Comparison of ENCODE assay signal across 1 cellular context in genomic region chr10:24723788-24724380, GRCh38.
TF ChIP-seq lines count a peak whose summit lies in the region.

Gene ARHGAP21, minus strand, starts transcription at chr10:24723887. Its CDS starts 1,988 bp downstream, at chr10:24721899.

TF ChIP-seq in K562, 482 proteins besides CTCF, POLR2A, EP300 and RAD21 (continued from another document and continues in another):
- TF ChIP-seq, protein P1, sequence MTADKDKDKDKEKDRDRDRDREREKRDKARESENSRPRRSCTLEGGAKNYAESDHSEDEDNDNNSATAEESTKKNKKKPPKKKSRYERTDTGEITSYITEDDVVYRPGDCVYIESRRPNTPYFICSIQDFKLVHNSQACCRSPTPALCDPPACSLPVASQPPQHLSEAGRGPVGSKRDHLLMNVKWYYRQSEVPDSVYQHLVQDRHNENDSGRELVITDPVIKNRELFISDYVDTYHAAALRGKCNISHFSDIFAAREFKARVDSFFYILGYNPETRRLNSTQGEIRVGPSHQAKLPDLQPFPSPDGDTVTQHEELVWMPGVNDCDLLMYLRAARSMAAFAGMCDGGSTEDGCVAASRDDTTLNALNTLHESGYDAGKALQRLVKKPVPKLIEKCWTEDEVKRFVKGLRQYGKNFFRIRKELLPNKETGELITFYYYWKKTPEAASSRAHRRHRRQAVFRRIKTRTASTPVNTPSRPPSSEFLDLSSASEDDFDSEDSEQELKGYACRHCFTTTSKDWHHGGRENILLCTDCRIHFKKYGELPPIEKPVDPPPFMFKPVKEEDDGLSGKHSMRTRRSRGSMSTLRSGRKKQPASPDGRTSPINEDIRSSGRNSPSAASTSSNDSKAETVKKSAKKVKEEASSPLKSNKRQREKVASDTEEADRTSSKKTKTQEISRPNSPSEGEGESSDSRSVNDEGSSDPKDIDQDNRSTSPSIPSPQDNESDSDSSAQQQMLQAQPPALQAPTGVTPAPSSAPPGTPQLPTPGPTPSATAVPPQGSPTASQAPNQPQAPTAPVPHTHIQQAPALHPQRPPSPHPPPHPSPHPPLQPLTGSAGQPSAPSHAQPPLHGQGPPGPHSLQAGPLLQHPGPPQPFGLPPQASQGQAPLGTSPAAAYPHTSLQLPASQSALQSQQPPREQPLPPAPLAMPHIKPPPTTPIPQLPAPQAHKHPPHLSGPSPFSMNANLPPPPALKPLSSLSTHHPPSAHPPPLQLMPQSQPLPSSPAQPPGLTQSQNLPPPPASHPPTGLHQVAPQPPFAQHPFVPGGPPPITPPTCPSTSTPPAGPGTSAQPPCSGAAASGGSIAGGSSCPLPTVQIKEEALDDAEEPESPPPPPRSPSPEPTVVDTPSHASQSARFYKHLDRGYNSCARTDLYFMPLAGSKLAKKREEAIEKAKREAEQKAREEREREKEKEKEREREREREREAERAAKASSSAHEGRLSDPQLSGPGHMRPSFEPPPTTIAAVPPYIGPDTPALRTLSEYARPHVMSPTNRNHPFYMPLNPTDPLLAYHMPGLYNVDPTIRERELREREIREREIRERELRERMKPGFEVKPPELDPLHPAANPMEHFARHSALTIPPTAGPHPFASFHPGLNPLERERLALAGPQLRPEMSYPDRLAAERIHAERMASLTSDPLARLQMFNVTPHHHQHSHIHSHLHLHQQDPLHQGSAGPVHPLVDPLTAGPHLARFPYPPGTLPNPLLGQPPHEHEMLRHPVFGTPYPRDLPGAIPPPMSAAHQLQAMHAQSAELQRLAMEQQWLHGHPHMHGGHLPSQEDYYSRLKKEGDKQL (CRISPR knock-in tag; IDR thresholded peaks at IDR 0.05; ENCODE audit: borderline replicate concordance): no peak
- TF ChIP-seq ZEB2 (IDR thresholded peaks at IDR 0.05) (no peak), ZNF644 (tag; IDR thresholded peaks at IDR 0.05; ENCODE audit: low read depth) (no peak), JUN (IDR thresholded peaks at IDR 0.05; ENCODE audit: borderline replicate concordance, low read depth, low read length) (no peak), JUN (CRISPR knock-in tag; IDR thresholded peaks at IDR 0.05; ENCODE audit: borderline replicate concordance) (no peak), SRF (CRISPR knock-in tag; IDR thresholded peaks at IDR 0.05) (no peak), ZNF174 (CRISPR knock-in tag; IDR thresholded peaks at IDR 0.05) (no peak), WHSC1 (IDR thresholded peaks at IDR 0.05; ENCODE audit: low read length) (no peak), TGIF2 (CRISPR knock-in tag; IDR thresholded peaks at IDR 0.05) (no peak), TCF15 (CRISPR knock-in tag; IDR thresholded peaks at IDR 0.05) (no peak), FOXO4 (CRISPR knock-in tag; IDR thresholded peaks at IDR 0.05) (no peak), SRSF9 (IDR thresholded peaks at IDR 0.05; ENCODE audit: borderline replicate concordance, low read depth, low read length) (no peak), NEUROD1 (IDR thresholded peaks at IDR 0.05; ENCODE audit: borderline replicate concordance, low read depth, low read length, partially characterized antibody) (no peak), NFRKB (IDR thresholded peaks at IDR 0.05; ENCODE audit: low read depth) (peak; percentile 66; the same call in 1 of the 2 replicates), ZNF354B (CRISPR knock-in tag; IDR thresholded peaks at IDR 0.05) (no peak), HDGF (IDR thresholded peaks at IDR 0.05) (0 out of 2 replicates have a peak, but pooled peaks have one; percentile 41), ZNF586 (CRISPR knock-in tag; conservative IDR thresholded peaks at IDR 0.05) (no peak), SLC30A9 (CRISPR knock-in tag; IDR thresholded peaks at IDR 0.05) (no peak), CEBPG (CRISPR knock-in tag; IDR thresholded peaks at IDR 0.05) (no peak), CEBPG (tag; conservative IDR thresholded peaks at IDR 0.05 in 1 of 2, IDR thresholded peaks at IDR 0.05 in 1 of 2) (no peak), TAF9B (IDR thresholded peaks at IDR 0.05; ENCODE audit: partially characterized antibody) (no peak), E2F5 (CRISPR knock-in tag; IDR thresholded peaks at IDR 0.05) (no peak), IRF2 (CRISPR knock-in tag; IDR thresholded peaks at IDR 0.05) (no peak), CREBBP (IDR thresholded peaks at IDR 0.05; ENCODE audit: low read depth, low read length) (no peak), SAFB2 (IDR thresholded peaks at IDR 0.05; ENCODE audit: borderline replicate concordance, low read depth, low read length, severe bottlenecking) (no peak), HNRNPK (IDR thresholded peaks at IDR 0.05; ENCODE audit: low read depth, low read length, poor library complexity, severe bottlenecking) (no peak), HNRNPLL (IDR thresholded peaks at IDR 0.05; ENCODE audit: low read depth, low read length, poor library complexity, severe bottlenecking) (no peak), TAF1 (IDR thresholded peaks at IDR 0.05; ENCODE audit: control insufficient read depth, extremely low read depth, insufficient read depth, low read length, severe bottlenecking) (peak; percentile 54), EP400 (IDR thresholded peaks at IDR 0.05) (no peak), BDP1 (IDR thresholded peaks at IDR 0.05; ENCODE audit: insufficient read depth, insufficient read length) (no peak), MAZ (CRISPR knock-in tag; conservative IDR thresholded peaks at IDR 0.05 in 1 of 2, IDR thresholded peaks at IDR 0.05 in 1 of 2) (peak; percentile 42 to 62), ESRRB (CRISPR knock-in tag; IDR thresholded peaks at IDR 0.05; ENCODE audit: borderline replicate concordance) (no peak), THAP7 (CRISPR knock-in tag; IDR thresholded peaks at IDR 0.05) (no peak), PHF21A (IDR thresholded peaks at IDR 0.05; ENCODE audit: borderline replicate concordance, low read depth) (0 out of 2 replicates have a peak, but pooled peaks have one; percentile 60), ZNF134 (CRISPR knock-in tag; conservative IDR thresholded peaks at IDR 0.05) (no peak), PHF20 (IDR thresholded peaks at IDR 0.05; ENCODE audit: partially characterized antibody) (no peak), YY1 (IDR thresholded peaks at IDR 0.05; ENCODE audit: borderline replicate concordance in 1 of 3, control insufficient read depth in 1 of 3, extremely low read depth in 1 of 3, insufficient read depth in 3 of 3, insufficient read length in 1 of 3, insufficient replicate concordance in 2 of 3, low read depth in 1 of 3, low read length in 2 of 3) (peak in 1 of 3 experiments; percentile 16)
- TF ChIP-seq, protein P2, sequence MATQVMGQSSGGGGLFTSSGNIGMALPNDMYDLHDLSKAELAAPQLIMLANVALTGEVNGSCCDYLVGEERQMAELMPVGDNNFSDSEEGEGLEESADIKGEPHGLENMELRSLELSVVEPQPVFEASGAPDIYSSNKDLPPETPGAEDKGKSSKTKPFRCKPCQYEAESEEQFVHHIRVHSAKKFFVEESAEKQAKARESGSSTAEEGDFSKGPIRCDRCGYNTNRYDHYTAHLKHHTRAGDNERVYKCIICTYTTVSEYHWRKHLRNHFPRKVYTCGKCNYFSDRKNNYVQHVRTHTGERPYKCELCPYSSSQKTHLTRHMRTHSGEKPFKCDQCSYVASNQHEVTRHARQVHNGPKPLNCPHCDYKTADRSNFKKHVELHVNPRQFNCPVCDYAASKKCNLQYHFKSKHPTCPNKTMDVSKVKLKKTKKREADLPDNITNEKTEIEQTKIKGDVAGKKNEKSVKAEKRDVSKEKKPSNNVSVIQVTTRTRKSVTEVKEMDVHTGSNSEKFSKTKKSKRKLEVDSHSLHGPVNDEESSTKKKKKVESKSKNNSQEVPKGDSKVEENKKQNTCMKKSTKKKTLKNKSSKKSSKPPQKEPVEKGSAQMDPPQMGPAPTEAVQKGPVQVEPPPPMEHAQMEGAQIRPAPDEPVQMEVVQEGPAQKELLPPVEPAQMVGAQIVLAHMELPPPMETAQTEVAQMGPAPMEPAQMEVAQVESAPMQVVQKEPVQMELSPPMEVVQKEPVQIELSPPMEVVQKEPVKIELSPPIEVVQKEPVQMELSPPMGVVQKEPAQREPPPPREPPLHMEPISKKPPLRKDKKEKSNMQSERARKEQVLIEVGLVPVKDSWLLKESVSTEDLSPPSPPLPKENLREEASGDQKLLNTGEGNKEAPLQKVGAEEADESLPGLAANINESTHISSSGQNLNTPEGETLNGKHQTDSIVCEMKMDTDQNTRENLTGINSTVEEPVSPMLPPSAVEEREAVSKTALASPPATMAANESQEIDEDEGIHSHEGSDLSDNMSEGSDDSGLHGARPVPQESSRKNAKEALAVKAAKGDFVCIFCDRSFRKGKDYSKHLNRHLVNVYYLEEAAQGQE (CRISPR knock-in tag; IDR thresholded peaks at IDR 0.05; ENCODE audit: low read depth): no peak
- TF ChIP-seq, protein P3, sequence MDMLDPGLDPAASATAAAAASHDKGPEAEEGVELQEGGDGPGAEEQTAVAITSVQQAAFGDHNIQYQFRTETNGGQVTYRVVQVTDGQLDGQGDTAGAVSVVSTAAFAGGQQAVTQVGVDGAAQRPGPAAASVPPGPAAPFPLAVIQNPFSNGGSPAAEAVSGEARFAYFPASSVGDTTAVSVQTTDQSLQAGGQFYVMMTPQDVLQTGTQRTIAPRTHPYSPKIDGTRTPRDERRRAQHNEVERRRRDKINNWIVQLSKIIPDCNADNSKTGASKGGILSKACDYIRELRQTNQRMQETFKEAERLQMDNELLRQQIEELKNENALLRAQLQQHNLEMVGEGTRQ (CRISPR knock-in tag; IDR thresholded peaks at IDR 0.05): no peak
- TF ChIP-seq, protein P4, sequence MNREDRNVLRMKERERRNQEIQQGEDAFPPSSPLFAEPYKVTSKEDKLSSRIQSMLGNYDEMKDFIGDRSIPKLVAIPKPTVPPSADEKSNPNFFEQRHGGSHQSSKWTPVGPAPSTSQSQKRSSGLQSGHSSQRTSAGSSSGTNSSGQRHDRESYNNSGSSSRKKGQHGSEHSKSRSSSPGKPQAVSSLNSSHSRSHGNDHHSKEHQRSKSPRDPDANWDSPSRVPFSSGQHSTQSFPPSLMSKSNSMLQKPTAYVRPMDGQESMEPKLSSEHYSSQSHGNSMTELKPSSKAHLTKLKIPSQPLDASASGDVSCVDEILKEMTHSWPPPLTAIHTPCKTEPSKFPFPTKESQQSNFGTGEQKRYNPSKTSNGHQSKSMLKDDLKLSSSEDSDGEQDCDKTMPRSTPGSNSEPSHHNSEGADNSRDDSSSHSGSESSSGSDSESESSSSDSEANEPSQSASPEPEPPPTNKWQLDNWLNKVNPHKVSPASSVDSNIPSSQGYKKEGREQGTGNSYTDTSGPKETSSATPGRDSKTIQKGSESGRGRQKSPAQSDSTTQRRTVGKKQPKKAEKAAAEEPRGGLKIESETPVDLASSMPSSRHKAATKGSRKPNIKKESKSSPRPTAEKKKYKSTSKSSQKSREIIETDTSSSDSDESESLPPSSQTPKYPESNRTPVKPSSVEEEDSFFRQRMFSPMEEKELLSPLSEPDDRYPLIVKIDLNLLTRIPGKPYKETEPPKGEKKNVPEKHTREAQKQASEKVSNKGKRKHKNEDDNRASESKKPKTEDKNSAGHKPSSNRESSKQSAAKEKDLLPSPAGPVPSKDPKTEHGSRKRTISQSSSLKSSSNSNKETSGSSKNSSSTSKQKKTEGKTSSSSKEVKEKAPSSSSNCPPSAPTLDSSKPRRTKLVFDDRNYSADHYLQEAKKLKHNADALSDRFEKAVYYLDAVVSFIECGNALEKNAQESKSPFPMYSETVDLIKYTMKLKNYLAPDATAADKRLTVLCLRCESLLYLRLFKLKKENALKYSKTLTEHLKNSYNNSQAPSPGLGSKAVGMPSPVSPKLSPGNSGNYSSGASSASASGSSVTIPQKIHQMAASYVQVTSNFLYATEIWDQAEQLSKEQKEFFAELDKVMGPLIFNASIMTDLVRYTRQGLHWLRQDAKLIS (CRISPR knock-in tag; IDR thresholded peaks at IDR 0.05): peak; percentile 41; the same call in 1 of the 2 replicates
- TF ChIP-seq, protein P5, sequence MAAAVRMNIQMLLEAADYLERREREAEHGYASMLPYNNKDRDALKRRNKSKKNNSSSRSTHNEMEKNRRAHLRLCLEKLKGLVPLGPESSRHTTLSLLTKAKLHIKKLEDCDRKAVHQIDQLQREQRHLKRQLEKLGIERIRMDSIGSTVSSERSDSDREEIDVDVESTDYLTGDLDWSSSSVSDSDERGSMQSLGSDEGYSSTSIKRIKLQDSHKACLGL (CRISPR knock-in tag; IDR thresholded peaks at IDR 0.05; ENCODE audit: borderline replicate concordance, poor library complexity, severe bottlenecking): no peak
